1 cellular context compared by ENCODE assay signal in genomic region chr3:76044601-76045600, GRCh38.
TF ChIP-seq lines count a peak whose summit lies in the region.

No MANE protein-coding gene starts in this region.

TF ChIP-seq in H1, 55 proteins besides CTCF, POLR2A, EP300 and RAD21:
- TF ChIP-seq SIRT6 (IDR thresholded peaks at IDR 0.05; ENCODE audit: low read length): no peak
- no peak for TF ChIP-seq TAF7 (optimal IDR thresholded peaks at IDR 0.05; ENCODE audit: borderline replicate concordance, low read depth, low read length)
